Comparison of ENCODE assay signal across 18 cellular contexts in the genomic region with DNA sequence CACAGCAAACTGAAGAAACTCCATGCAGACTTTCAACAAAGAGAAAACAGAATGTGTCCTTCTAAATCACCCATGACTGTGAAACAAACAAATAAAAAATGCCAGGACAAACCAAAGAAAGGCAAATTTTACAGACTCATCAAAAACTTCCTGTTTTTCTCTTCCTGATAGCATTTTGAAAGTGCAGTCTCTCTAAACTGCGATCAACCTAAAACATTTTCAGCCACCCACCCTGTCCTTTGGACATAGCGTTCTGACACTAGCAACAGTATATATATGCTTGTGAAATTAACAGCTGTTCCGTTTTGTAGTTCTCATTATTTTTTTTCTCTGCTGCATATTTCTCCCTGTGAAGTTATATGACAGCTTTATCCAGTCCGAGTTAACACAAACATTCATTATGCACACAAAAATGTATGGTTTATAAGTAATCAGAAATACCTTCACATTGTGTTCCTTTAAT.
DNase-seq lines count a peak whose midpoint lies in the region; TF ChIP-seq lines count a peak whose summit lies in the region.
"Had no signal": no experiment of that assay in that cellular context is flagged by ENCODE, and none has a peak within 500 bp of the region (broad histone marks: within the 10 kb centered on the region; RNA-seq: fewer than 3 reads in every experiment).

No MANE protein-coding gene starts in this region.

- H3K27ac Mint-ChIP-seq in HFFc6: peak overlapping the region; percentile 95
- H3K27ac Mint-ChIP-seq: activated CD4-positive, alpha-beta memory T cell treated with anti-CD3 and anti-CD28 coated beads for 36 hours; B cell; effector memory CD8-positive, alpha-beta T cell; H9; memory B cell had no signal

- no peak for DNase-seq in HFFc6
- no peak for DNase-seq in left ventricle myocardium inferior
- no peak for DNase-seq in sigmoid colon
- no peak for DNase-seq in foreskin melanocyte
- no peak for DNase-seq in NCI-H2081 treated with DMSO at 0.1 percent for 48 hours (lab: John Stamatoyannopoulos, UW)
- DNase-seq in DMS 273 (lab: John Stamatoyannopoulos, UW; ENCODE audit: unreplicated experiment): no peak
- no peak for DNase-seq in SKM-1 treated with dmso at 0.1 percent for 144 hours (lab: John Stamatoyannopoulos, UW; ENCODE audit: unreplicated experiment)
- DNase-seq: activated CD4-positive, alpha-beta memory T cell treated with anti-CD3 and anti-CD28 coated beads for 36 hours; central memory CD4-positive, alpha-beta T cell; effector memory CD8-positive, alpha-beta T cell; gastrocnemius medialis; H9; NCI-H187; NCI-H446 treated with DMSO at 0.1 percent for 48 hours; thyroid gland had no signal

- H3K27ac ChIP-seq in left ventricle myocardium inferior (replicated peaks) (peak overlapping the region; percentile 37), sigmoid colon (peak overlapping the region in 3 of 4 donors; percentile 38 to 47 (median 42))

- H3K4me3 Mint-ChIP-seq in HFFc6: peak overlapping the region; percentile 77
- H3K4me3 Mint-ChIP-seq: activated CD4-positive, alpha-beta memory T cell treated with anti-CD3 and anti-CD28 coated beads for 36 hours; B cell; effector memory CD8-positive, alpha-beta T cell; H9; memory B cell had no signal

- H3K4me1 Mint-ChIP-seq in HFFc6 (ENCODE audit: low read depth): peaks cover 64% of the 10 kb centered on the region
- H3K4me1 Mint-ChIP-seq: B cell, H9, memory B cell had no signal

- peaks cover 23% of the 10 kb centered on the region for H3K27me3 Mint-ChIP-seq in HFFc6 (ENCODE audit: insufficient read depth)
- H3K27me3 Mint-ChIP-seq: activated CD4-positive, alpha-beta memory T cell treated with anti-CD3 and anti-CD28 coated beads for 36 hours; B cell; effector memory CD8-positive, alpha-beta T cell; memory B cell had no signal

- 70 to 84% methylated on average over 4 of the region's 4 CpGs for WGBS in sigmoid colon, 2 donors

- H3K27me3 ChIP-seq in left ventricle myocardium inferior (ENCODE audit: low read depth) (no peaks in the 10 kb centered on the region), sigmoid colon (no peaks in the 10 kb centered on the region)
- H3K27me3 ChIP-seq: gastrocnemius medialis, thyroid gland had no signal

- TF ChIP-seq CTCF in HFFc6 (IDR thresholded peaks at IDR 0.05) (no peak), WI38 (IDR thresholded peaks at IDR 0.05; ENCODE audit: low read depth, low read length) (no peak), left ventricle myocardium inferior (IDR thresholded peaks at IDR 0.05; ENCODE audit: borderline replicate concordance) (no peak), sigmoid colon (IDR thresholded peaks at IDR 0.05) (no peak)

- H3K36me3 Mint-ChIP-seq in HFFc6 (ENCODE audit: low read depth): peaks cover 71% of the 10 kb centered on the region
- H3K36me3 Mint-ChIP-seq: activated CD4-positive, alpha-beta memory T cell treated with anti-CD3 and anti-CD28 coated beads for 36 hours; memory B cell had no signal

- H3K4me3 ChIP-seq in WI38 (ENCODE audit: low read depth, low read length): peak overlapping the region; percentile 22; the same call in 1 of the 2 replicates
- no peak overlapping the region for H3K4me3 ChIP-seq in left ventricle myocardium inferior
- H3K4me3 ChIP-seq in sigmoid colon: no peak overlapping the region
- H3K4me3 ChIP-seq: gastrocnemius medialis, thyroid gland had no signal

- H3K36me3 ChIP-seq in left ventricle myocardium inferior (peaks cover 66% of the 10 kb centered on the region), sigmoid colon (peaks cover 0 to 63% (median 3%) of the 10 kb centered on the region in 4 donors)
- H3K36me3 ChIP-seq: gastrocnemius medialis had no signal

- no peak for TF ChIP-seq EP300 in sigmoid colon (IDR thresholded peaks at IDR 0.05)

- H3K4me1 ChIP-seq in left ventricle myocardium inferior: no peaks in the 10 kb centered on the region
- no peaks in the 10 kb centered on the region for H3K4me1 ChIP-seq in sigmoid colon
- H3K4me1 ChIP-seq: gastrocnemius medialis, thyroid gland had no signal

- H3K9me3 ChIP-seq in left ventricle myocardium inferior (replicated peaks) (no peaks in the 10 kb centered on the region), sigmoid colon (no peaks in the 10 kb centered on the region)
- H3K9me3 ChIP-seq: gastrocnemius medialis, thyroid gland had no signal

- intact Hi-C loops in left ventricle myocardium inferior (cut with micrococcal nuclease): no loop called here
- intact Hi-C loops in sigmoid colon (cut with DNase I): no loop called here

- H3K9me3 Mint-ChIP-seq in HFFc6: no peaks in the 10 kb centered on the region; the same call in 1 of the 2 replicates
- H3K9me3 Mint-ChIP-seq: activated CD4-positive, alpha-beta memory T cell treated with anti-CD3 and anti-CD28 coated beads for 36 hours; effector memory CD8-positive, alpha-beta T cell; H9; memory B cell had no signal

- TF ChIP-seq POLR2A in sigmoid colon (IDR thresholded peaks at IDR 0.05): no peak
